30 cellular contexts compared by ENCODE assay signal in genomic region chr12:104438134-104438533, GRCh38.
"Had no signal": no experiment of that assay in that cellular context is flagged by ENCODE, and none has a peak within 500 bp of the region (broad histone marks: within the 10 kb centered on the region; RNA-seq: fewer than 3 reads in every experiment).

No MANE protein-coding gene starts in this region.

- H3K27ac Mint-ChIP-seq: activated CD8-positive, alpha-beta T cell treated with anti-CD3 and anti-CD28 coated beads for 36 hours; activated naive CD4-positive, alpha-beta T cell treated with anti-CD3 and anti-CD28 coated beads for 36 hours; activated naive CD4-positive, alpha-beta T cell treated with anti-CD3 and anti-CD28 coated beads, Interleukin-2, amount 50 U/mL, for 24 hours; activated naive CD8-positive, alpha-beta T cell treated with anti-CD3 and anti-CD28 coated beads for 36 hours; activated naive CD8-positive, alpha-beta T cell treated with anti-CD3 and anti-CD28 coated beads, Interleukin-2, amount 50 U/mL, for 24 hours; activated T-helper 1 cell treated with anti-CD3 and anti-CD28 coated beads, Interleukin-12 subunit alpha, Interleukin-12 subunit beta, Interleukin-2, Interleukin-4 antibody, amounts not matched to agents 30 ng/mL and 10 ng/mL and 1 ng/mL, durations not matched to agents 14 hours and 24 hours and 36 hours; activated T-helper 2 cell treated with anti-CD3 and anti-CD28 coated beads, Interferon-gamma antibody, Interleukin-2, Interleukin-4, amounts not matched to agents 10 μg/mL and 5 μg/mL and 100 μg/mL, durations not matched to agents 14 hours and 24 hours and 36 hours had no signal

- ATAC-seq: activated CD8-positive, alpha-beta T cell treated with anti-CD3 and anti-CD28 coated beads for 36 hours; activated naive CD8-positive, alpha-beta T cell treated with anti-CD3 and anti-CD28 coated beads, Interleukin-2, amount 50 U/mL, for 24 hours; body of pancreas; effector memory CD8-positive, alpha-beta T cell; gastroesophageal sphincter; heart right ventricle had no signal

- H3K27ac ChIP-seq: adrenal gland, body of pancreas, esophagus muscularis mucosa, gastroesophageal sphincter, heart right ventricle had no signal

- DNase-seq: activated CD4-positive, alpha-beta T cell treated with anti-CD3 and anti-CD28 coated beads for 48 hours; activated CD4-positive, alpha-beta T cell treated with anti-CD3 and anti-CD28 coated beads, Interleukin-2, amount 50 U/mL, for 1 hour; activated CD4-positive, alpha-beta T cell treated with anti-CD3 and anti-CD28 coated beads, Interleukin-2, amount 50 U/mL, for 48 hours; activated CD8-positive, alpha-beta memory T cell treated with anti-CD3 and anti-CD28 coated beads for 24 hours; activated CD8-positive, alpha-beta T cell treated with anti-CD3 and anti-CD28 coated beads for 36 hours; activated effector memory CD4-positive, alpha-beta T cell treated with anti-CD3 and anti-CD28 coated beads, Interleukin-2, amount 50 U/mL, for 16 hours; activated naive CD4-positive, alpha-beta T cell treated with anti-CD3 and anti-CD28 coated beads for 36 hours; activated naive CD8-positive, alpha-beta T cell treated with anti-CD3 and anti-CD28 coated beads for 36 hours; activated naive CD8-positive, alpha-beta T cell treated with anti-CD3 and anti-CD28 coated beads, Interleukin-2, amount 50 U/mL, for 24 hours; activated T-cell treated with anti-CD3 and anti-CD28 coated beads, Interleukin-2, amount 50 U/mL, for 1 hour; activated T-cell treated with anti-CD3 and anti-CD28 coated beads, Interleukin-2, amount 50 U/mL, for 48 hours; adrenal gland; amygdala; aorta; body of pancreas; caudate nucleus; cortex of kidney; dermis blood vessel endothelial cell; effector CD4-positive, alpha-beta T cell; effector memory CD8-positive, alpha-beta T cell; erythroblast; foreskin melanocyte; heart right ventricle; T-helper 2 cell had no signal

- H3K4me1 ChIP-seq: adrenal gland, body of pancreas, esophagus muscularis mucosa, gastroesophageal sphincter, heart right ventricle had no signal

- H3K36me3 ChIP-seq: adrenal gland, esophagus muscularis mucosa, gastroesophageal sphincter, heart right ventricle had no signal

- H3K27me3 Mint-ChIP-seq: activated naive CD4-positive, alpha-beta T cell treated with anti-CD3 and anti-CD28 coated beads, Interleukin-2, amount 50 U/mL, for 24 hours; activated naive CD8-positive, alpha-beta T cell treated with anti-CD3 and anti-CD28 coated beads for 36 hours; activated naive CD8-positive, alpha-beta T cell treated with anti-CD3 and anti-CD28 coated beads, Interleukin-2, amount 50 U/mL, for 24 hours had no signal

- H3K4me1 Mint-ChIP-seq: activated naive CD8-positive, alpha-beta T cell treated with anti-CD3 and anti-CD28 coated beads, Interleukin-2, amount 50 U/mL, for 24 hours had no signal

- H3K9me3 Mint-ChIP-seq: activated CD8-positive, alpha-beta T cell treated with anti-CD3 and anti-CD28 coated beads for 36 hours; activated naive CD4-positive, alpha-beta T cell treated with anti-CD3 and anti-CD28 coated beads for 36 hours; activated naive CD4-positive, alpha-beta T cell treated with anti-CD3 and anti-CD28 coated beads, Interleukin-2, amount 50 U/mL, for 24 hours; activated naive CD8-positive, alpha-beta T cell treated with anti-CD3 and anti-CD28 coated beads for 36 hours; activated naive CD8-positive, alpha-beta T cell treated with anti-CD3 and anti-CD28 coated beads, Interleukin-2, amount 50 U/mL, for 24 hours; activated T-helper 1 cell treated with anti-CD3 and anti-CD28 coated beads, Interleukin-12 subunit alpha, Interleukin-12 subunit beta, Interleukin-2, Interleukin-4 antibody, amounts not matched to agents 30 ng/mL and 10 ng/mL and 1 ng/mL, durations not matched to agents 14 hours and 24 hours and 36 hours; activated T-helper 2 cell treated with anti-CD3 and anti-CD28 coated beads, Interferon-gamma antibody, Interleukin-2, Interleukin-4, amounts not matched to agents 10 μg/mL and 5 μg/mL and 100 μg/mL, durations not matched to agents 14 hours and 24 hours and 36 hours; effector memory CD8-positive, alpha-beta T cell had no signal

- H3K4me3 ChIP-seq: adrenal gland, body of pancreas, esophagus muscularis mucosa, gastroesophageal sphincter, heart right ventricle had no signal

- H3K4me3 Mint-ChIP-seq: activated CD8-positive, alpha-beta T cell treated with anti-CD3 and anti-CD28 coated beads for 36 hours; activated naive CD4-positive, alpha-beta T cell treated with anti-CD3 and anti-CD28 coated beads for 36 hours; activated naive CD4-positive, alpha-beta T cell treated with anti-CD3 and anti-CD28 coated beads, Interleukin-2, amount 50 U/mL, for 24 hours; activated naive CD8-positive, alpha-beta T cell treated with anti-CD3 and anti-CD28 coated beads for 36 hours; activated naive CD8-positive, alpha-beta T cell treated with anti-CD3 and anti-CD28 coated beads, Interleukin-2, amount 50 U/mL, for 24 hours; activated T-helper 1 cell treated with anti-CD3 and anti-CD28 coated beads, Interleukin-12 subunit alpha, Interleukin-12 subunit beta, Interleukin-2, Interleukin-4 antibody, amounts not matched to agents 30 ng/mL and 10 ng/mL and 1 ng/mL, durations not matched to agents 14 hours and 24 hours and 36 hours; effector memory CD8-positive, alpha-beta T cell had no signal

- H3K27me3 ChIP-seq: adrenal gland, body of pancreas, esophagus muscularis mucosa, gastroesophageal sphincter had no signal

- H3K9me3 ChIP-seq: adrenal gland, body of pancreas, esophagus muscularis mucosa, gastroesophageal sphincter, heart right ventricle had no signal

- H3K36me3 Mint-ChIP-seq: activated naive CD4-positive, alpha-beta T cell treated with anti-CD3 and anti-CD28 coated beads, Interleukin-2, amount 50 U/mL, for 24 hours; activated naive CD8-positive, alpha-beta T cell treated with anti-CD3 and anti-CD28 coated beads for 36 hours had no signal

- FAIRE-seq: colon had no signal
